11 cellular contexts compared by ENCODE assay signal in the genomic region with DNA sequence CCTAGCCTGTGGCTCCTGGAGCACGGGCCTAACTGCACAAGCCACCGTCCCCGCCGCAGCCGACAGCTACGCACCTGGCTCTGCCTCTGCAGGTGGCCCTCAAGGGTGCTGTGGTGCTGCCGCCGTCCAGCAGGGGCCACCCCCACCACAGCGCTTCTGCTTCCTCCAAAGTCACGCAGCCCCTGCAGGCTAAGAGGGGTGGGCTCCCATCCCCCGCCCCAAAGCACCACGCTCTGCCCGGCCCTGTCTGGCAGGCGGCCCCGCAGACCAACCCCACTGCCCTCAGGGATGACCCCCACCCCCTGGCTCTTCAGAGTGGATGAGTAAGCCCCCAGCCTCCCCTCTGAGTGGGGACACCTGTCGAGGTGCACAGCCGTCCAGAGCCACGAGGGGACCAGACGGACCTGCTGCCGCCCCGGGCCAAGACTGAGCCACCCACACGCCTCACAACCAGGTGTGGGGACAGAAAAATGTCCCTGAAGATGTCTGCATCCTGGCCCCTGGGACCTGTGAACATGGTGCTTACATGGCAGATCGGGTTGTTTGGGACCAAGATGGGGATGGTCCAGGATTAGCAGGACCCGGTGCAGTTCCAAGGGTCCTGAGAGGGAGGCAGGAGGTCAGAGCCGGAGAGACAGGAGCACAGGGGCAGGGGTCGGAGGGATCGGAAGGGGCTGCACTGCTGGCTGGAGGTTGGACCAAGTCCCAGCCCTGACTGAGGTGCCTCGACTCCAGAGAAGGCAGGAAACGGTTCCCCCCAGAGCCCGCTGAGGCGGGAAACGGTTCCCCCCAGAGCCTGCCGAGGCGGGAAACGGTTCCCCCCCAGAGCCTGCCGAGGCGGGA. TPM values are rescaled to one million over a fixed set of nuclear protein-coding genes. Genes with fewer than 3 reads are reported as not detected.
A peak's percentile ranks its signal among the peaks of the same experiment; 100 is the strongest.
DNase-seq lines count a peak whose midpoint lies in the region; ATAC-seq, FAIRE-seq and TF ChIP-seq lines count a peak whose summit lies in the region.
"Had no signal": no experiment of that assay in that cellular context is flagged by ENCODE, and none has a peak within 500 bp of the region (broad histone marks: within the 10 kb centered on the region; RNA-seq: fewer than 3 reads in every experiment).

No MANE protein-coding gene starts in this region.

- peaks cover 7% of the 10 kb centered on the region for H3K4me1 ChIP-seq in right cardiac atrium (ENCODE audit: control insufficient read depth, insufficient read depth, low read length)

- peak; percentile 10 for DNase-seq in activated naive CD4-positive, alpha-beta T cell treated with Interleukin-2 at 50 U/mL for 16 hours
- no peak for DNase-seq in activated naive CD4-positive, alpha-beta T cell treated with anti-CD3 and anti-CD28 coated beads, Interleukin-2, amount 50 U/mL, for 16 hours
- DNase-seq in WERI-Rb-1: no peak
- peak; percentile 14 to 63 (median 61) for DNase-seq in right cardiac atrium
- no peak for DNase-seq in urothelium cell line (ENCODE audit: low spot score)
- no peak for DNase-seq in GM19240 (ENCODE audit: insufficient read length, low spot score)
- no peak for DNase-seq in OCI-M1 (lab: John Stamatoyannopoulos, UW)
- DNase-seq in NCI-H2227 (lab: John Stamatoyannopoulos, UW; ENCODE audit: unreplicated experiment): no peak
- DNase-seq: activated CD4-positive, alpha-beta T cell treated with anti-CD3 and anti-CD28 coated beads for 48 hours; cerebellar nuclear complex had no signal

- intact Hi-C loops in right cardiac atrium (cut with DNase I): no loop called here

- H3K27me3 ChIP-seq in WERI-Rb-1 (ENCODE audit: insufficient read depth, low read depth, severe bottlenecking): no peaks in the 10 kb centered on the region
- no peaks in the 10 kb centered on the region for H3K27me3 ChIP-seq in right cardiac atrium (ENCODE audit: control insufficient read depth, insufficient read depth)

- H3K27ac ChIP-seq in WERI-Rb-1 (no peak overlapping the region), right cardiac atrium (ENCODE audit: low read length) (no peak overlapping the region)
- H3K27ac ChIP-seq: parathyroid adenoma had no signal

- H3K36me3 ChIP-seq in WERI-Rb-1: peaks cover 19% of the 10 kb centered on the region

- H3K4me3 ChIP-seq in WERI-Rb-1 (ENCODE audit: low read depth, low read length) (no peak overlapping the region), right cardiac atrium (ENCODE audit: low read length) (no peak overlapping the region)

- FAIRE-seq in urothelium cell line (lab: Jason Lieb, UNC): peak; percentile 89

- peak; percentile 57 for TF ChIP-seq CTCF in WERI-Rb-1 (IDR thresholded peaks at IDR 0.05; ENCODE audit: low read depth, low read length)

- ATAC-seq in right cardiac atrium: no peak

- H3K9me3 ChIP-seq in WERI-Rb-1 (ENCODE audit: severe bottlenecking): no peaks in the 10 kb centered on the region
- H3K9me3 ChIP-seq in right cardiac atrium (ENCODE audit: control insufficient read depth, low read length): no peaks in the 10 kb centered on the region

- WGBS in right cardiac atrium: 42% methylated on average over 37 of the region's 37 CpGs

RNA-seq across cellular contexts. Expression of a gene that starts 9.0 kb away (rescaled TPM):
- 1 to 10 TPM; 4.8 to 7.1 (median 6.4) TPM for total RNA-seq in right cardiac atrium
- 8.4 TPM for polyA plus RNA-seq in right cardiac atrium

RNA-seq across cellular contexts. Expression of a gene that starts 11.9 kb away (rescaled TPM):
- 1 to 10 TPM; 6.3 to 8.8 (median 7.8) TPM for total RNA-seq in right cardiac atrium
- 5.8 TPM for polyA plus RNA-seq in right cardiac atrium

RNA-seq across cellular contexts. Expression of a gene that starts 19.5 kb away (rescaled TPM):
- not detected for total RNA-seq in right cardiac atrium
- polyA plus RNA-seq in right cardiac atrium: not detected

Comparison
In these comparisons a context has a peak if more than half of its experiments do, and no peak if none do; other contexts are left out.
1. DNase-seq: peak in activated naive CD4-positive, alpha-beta T cell treated with Interleukin-2 at 50 U/mL for 16 hours (single experiment) and right cardiac atrium (3 of 3); none in activated naive CD4-positive, alpha-beta T cell treated with anti-CD3 and anti-CD28 coated beads, Interleukin-2, amount 50 U/mL, for 16 hours (single experiment), WERI-Rb-1 (single experiment), urothelium cell line (single experiment), GM19240 (single experiment), OCI-M1 (single experiment) and NCI-H2227 (single experiment).